ENCODE assay signal across 9 cellular contexts in genomic region chr10:25080880-25081581, GRCh38.
DNase-seq lines count a peak whose midpoint lies in the region; TF ChIP-seq lines count a peak whose summit lies in the region.
"Had no signal": no experiment of that assay in that cellular context is flagged by ENCODE, and none has a peak within 500 bp of the region (broad histone marks: within the 10 kb centered on the region; RNA-seq: fewer than 3 reads in every experiment).

No MANE protein-coding gene starts in this region.

- no peak overlapping the region for H3K27ac Mint-ChIP-seq in activated naive CD4-positive, alpha-beta T cell treated with anti-CD3 and anti-CD28 coated beads, Interleukin-2, amount 10 ng/mL, durations not matched to agents 7 days and 5 days
- H3K27ac Mint-ChIP-seq in progenitor cell of endocrine pancreas = no peak overlapping the region

- H3K9me3 ChIP-seq in uterus = no peaks in the 10 kb centered on the region
- H3K9me3 ChIP-seq: neutrophil had no signal

- no peaks in the 10 kb centered on the region for H3K27me3 ChIP-seq in uterus

- no peak overlapping the region for H3K27ac ChIP-seq in uterus
- H3K27ac ChIP-seq: neutrophil had no signal

- no peaks in the 10 kb centered on the region for H3K36me3 ChIP-seq in uterus
- H3K36me3 ChIP-seq: neutrophil had no signal

- no peaks in the 10 kb centered on the region for H3K4me1 ChIP-seq in uterus

- CTCF ChIA-PET in activated naive CD4-positive, alpha-beta T cell treated with anti-CD3 and anti-CD28 coated beads, Interleukin-2, amount 10 ng/mL, durations not matched to agents 7 days and 5 days (lab: Charles Lee) = interaction anchor here (0.7 to 2.0 kb wide), 16 partner anchors 13 to 561 kb away, joined by 3 to 10 read pairs (median 3); no protein-coding TSS in a partner anchor

- no peaks in the 10 kb centered on the region for H3K4me1 Mint-ChIP-seq in activated naive CD4-positive, alpha-beta T cell treated with anti-CD3 and anti-CD28 coated beads, Interleukin-2, amount 10 ng/mL, durations not matched to agents 7 days and 5 days
- peaks cover 18% of the 10 kb centered on the region for H3K4me1 Mint-ChIP-seq in progenitor cell of endocrine pancreas (ENCODE audit: low read depth)

- DNase-seq in GM10266 (ENCODE audit: extremely low spot score) = peak; percentile 60
- peak; percentile 56 for DNase-seq in HFF-Myc (ENCODE audit: extremely low read depth, low read depth)
- peak; percentile 72 for DNase-seq in NCI-H1048 (lab: John Stamatoyannopoulos, UW)
- peak; percentile 83 for DNase-seq in SK-N-DZ (ENCODE audit: low spot score)
- peak; percentile 70 for DNase-seq in activated naive CD4-positive, alpha-beta T cell treated with anti-CD3 and anti-CD28 coated beads, Interleukin-2, amount 10 ng/mL, durations not matched to agents 7 days and 5 days
- DNase-seq in head of caudate nucleus = peak; percentile 60 to 95 (median 86)
- peak; percentile 77 for DNase-seq in progenitor cell of endocrine pancreas (ENCODE audit: low spot score, unreplicated experiment)
- DNase-seq in uterus = peak; percentile 78 to 81

- no peak overlapping the region for H3K4me3 ChIP-seq in HFF-Myc (replicated peaks; ENCODE audit: low read depth, low read length)
- H3K4me3 ChIP-seq in uterus = no peak overlapping the region

- no peaks in the 10 kb centered on the region for H3K36me3 Mint-ChIP-seq in activated naive CD4-positive, alpha-beta T cell treated with anti-CD3 and anti-CD28 coated beads, Interleukin-2, amount 10 ng/mL, durations not matched to agents 7 days and 5 days
- H3K36me3 Mint-ChIP-seq in progenitor cell of endocrine pancreas (ENCODE audit: insufficient read depth) = no peaks in the 10 kb centered on the region

- TF ChIP-seq POLR2A in uterus (IDR thresholded peaks at IDR 0.05) = no peak

- H3K4me3 Mint-ChIP-seq in activated naive CD4-positive, alpha-beta T cell treated with anti-CD3 and anti-CD28 coated beads, Interleukin-2, amount 10 ng/mL, durations not matched to agents 7 days and 5 days = no peak overlapping the region
- no peak overlapping the region for H3K4me3 Mint-ChIP-seq in progenitor cell of endocrine pancreas (ENCODE audit: low read depth)

- peaks cover 8% of the 10 kb centered on the region for H3K27me3 Mint-ChIP-seq in activated naive CD4-positive, alpha-beta T cell treated with anti-CD3 and anti-CD28 coated beads, Interleukin-2, amount 10 ng/mL, durations not matched to agents 7 days and 5 days
- H3K27me3 Mint-ChIP-seq in progenitor cell of endocrine pancreas = peaks cover 3% of the 10 kb centered on the region

- intact Hi-C loops in head of caudate nucleus (cut with DNase I) = loop anchor here (5.0 to 10.0 kb wide), 2 partner anchors 54 to 436 kb away; no protein-coding TSS in a partner anchor
- intact Hi-C loops in uterus (cut with DNase I; ENCODE audit: low total_unique reads) = no loop called here

- TF ChIP-seq CTCF in GM10266 (IDR thresholded peaks at IDR 0.05; ENCODE audit: control insufficient read depth, insufficient read depth, low read depth, missing control alignments) (peak; percentile 82), HFF-Myc (IDR thresholded peaks at IDR 0.05; ENCODE audit: low read depth, low read length, missing control alignments) (peak; percentile 95), progenitor cell of endocrine pancreas (IDR thresholded peaks at IDR 0.05; ENCODE audit: unreplicated experiment) (peak; percentile 94), uterus (IDR thresholded peaks at IDR 0.05) (peak; percentile 84 to 85 (median 84))

- H3K9me3 Mint-ChIP-seq in activated naive CD4-positive, alpha-beta T cell treated with anti-CD3 and anti-CD28 coated beads, Interleukin-2, amount 10 ng/mL, durations not matched to agents 7 days and 5 days = no peaks in the 10 kb centered on the region
- H3K9me3 Mint-ChIP-seq in progenitor cell of endocrine pancreas (ENCODE audit: low read depth) = no peaks in the 10 kb centered on the region
